Comparison of ENCODE assay signal across 8 cellular contexts in genomic region chr2:240437861-240438809, GRCh38. TPM values are rescaled to one million over a fixed set of nuclear protein-coding genes. Genes with fewer than 3 reads are reported as not detected.
A peak's percentile ranks its signal among the peaks of the same experiment; 100 is the strongest.
DNase-seq lines count a peak whose midpoint lies in the region; ATAC-seq and TF ChIP-seq lines count a peak whose summit lies in the region.

No MANE protein-coding gene starts in this region.

- peaks cover 28% of the 10 kb centered on the region for H3K27me3 Mint-ChIP-seq in endodermal cell (ENCODE audit: insufficient read depth)

- TF ChIP-seq CTCF in 22Rv1 (IDR thresholded peaks at IDR 0.05) = peak; percentile 96
- TF ChIP-seq CTCF in GM12865 (IDR thresholded peaks at IDR 0.05; ENCODE audit: insufficient read depth, low read depth, low read length, missing control alignments) = peak; percentile 90
- peak; percentile 97 for TF ChIP-seq CTCF in endodermal cell (conservative IDR thresholded peaks at IDR 0.05)

- peaks cover 2% of the 10 kb centered on the region for H3K36me3 Mint-ChIP-seq in endodermal cell (ENCODE audit: low read depth)

- no peak overlapping the region for H3K27ac ChIP-seq in 22Rv1
- no peak overlapping the region for H3K27ac ChIP-seq in endodermal cell (ENCODE audit: low read depth, low read length)

- H3K4me3 ChIP-seq in GM12865 (ENCODE audit: low read depth, low read length) = no peak overlapping the region
- no peak overlapping the region for H3K4me3 ChIP-seq in endodermal cell (ENCODE audit: low read length)

- no peaks in the 10 kb centered on the region for H3K4me1 Mint-ChIP-seq in endodermal cell

- no peak for ATAC-seq in GM18870 (IDR thresholded peaks at IDR 0.05; ENCODE audit: unreplicated experiment)

- H3K4me3 Mint-ChIP-seq in endodermal cell = peak overlapping the region; percentile 80

- no peaks in the 10 kb centered on the region for H3K4me1 ChIP-seq in endodermal cell (ENCODE audit: control insufficient read depth, insufficient read depth, low read length)

- DNase-seq in GM12865 (ENCODE audit: low read depth) (peak; percentile 62), NCI-H345 (lab: John Stamatoyannopoulos, UW) (peak; percentile 65), endodermal cell (peak; percentile 92), midbrain (lab: John Stamatoyannopoulos, UW) (peak; percentile 89)
- peak; percentile 15 to 64 for DNase-seq in activated CD8-positive, alpha-beta memory T cell treated with anti-CD3 and anti-CD28 coated beads for 1 hour (ENCODE audit: extremely low read depth in 1 of 2, low read depth in 1 of 2)
- DNase-seq in stimulated activated CD8-positive, alpha-beta memory T cell treated with anti-CD3 and anti-CD28 coated beads, Interleukin-4, amount 100 ng/mL, for 1 hour (ENCODE audit: low read depth in 2 of 2, low spot score in 1 of 2) = peak; percentile 29

- H3K27ac Mint-ChIP-seq in endodermal cell = no peak overlapping the region

- whole genome bisulfite sequencing in endodermal cell (ENCODE audit: insufficient coverage in 1 of 2, insufficient read length in 1 of 2), 2 experiments = 36 to 55% methylated on average over 7 to 24 of the region's 24 CpGs

- no peaks in the 10 kb centered on the region for H3K9me3 ChIP-seq in endodermal cell (ENCODE audit: control insufficient read depth, low read length)

- no peaks in the 10 kb centered on the region for H3K9me3 Mint-ChIP-seq in endodermal cell

- H3K36me3 ChIP-seq in endodermal cell (ENCODE audit: control insufficient read depth, insufficient read depth, low read length) = no peaks in the 10 kb centered on the region

- H3K27me3 ChIP-seq in endodermal cell (ENCODE audit: control insufficient read depth, insufficient read depth, low read length, poor library complexity, severe bottlenecking) = peaks cover 14% of the 10 kb centered on the region

- H3K9ac ChIP-seq in endodermal cell (ENCODE audit: extremely low read depth, low read length, poor library complexity, severe bottlenecking) = no peak overlapping the region

RNA-seq across cellular contexts. Expression of gene GPC1, which starts 2.7 kb away (rescaled TPM):
- 10 to 100 TPM; 37.8 to 69.7 TPM for total RNA-seq in endodermal cell
- polyA plus RNA-seq in endodermal cell (2013, experiment 1 of 2) = 55.9 TPM
- 56.9 TPM for polyA plus RNA-seq in endodermal cell (2013, experiment 2 of 2)

Comparison
In these comparisons a context has a peak if more than half of its experiments do, and no peak if none do; other contexts are left out.
1. DNase-seq: peak in every context shown above with its lines; median percentile 92 in endodermal cell; 89 in midbrain; 65 in NCI-H345; 62 in GM12865; 40 in activated CD8-positive, alpha-beta memory T cell treated with anti-CD3 and anti-CD28 coated beads for 1 hour; 29 in stimulated activated CD8-positive, alpha-beta memory T cell treated with anti-CD3 and anti-CD28 coated beads, Interleukin-4, amount 100 ng/mL, for 1 hour.